Comparison of ENCODE assay signal across 18 cellular contexts in genomic region chr12:121318121-121318520, GRCh38. TPM values are rescaled to one million over a fixed set of nuclear protein-coding genes. Genes with fewer than 3 reads are reported as not detected.
DNase-seq lines count a peak whose midpoint lies in the region; ATAC-seq and TF ChIP-seq lines count a peak whose summit lies in the region.
"Had no signal": no experiment of that assay in that cellular context is flagged by ENCODE, and none has a peak within 500 bp of the region (broad histone marks: within the 10 kb centered on the region; RNA-seq: fewer than 3 reads in every experiment).

No MANE protein-coding gene starts in this region.

- H3K27ac ChIP-seq in neutrophil (peak overlapping the region; percentile 23), colonic mucosa (no peak overlapping the region)
- H3K27ac ChIP-seq: A549 had no signal

- H3K9me3 Mint-ChIP-seq in activated naive CD8-positive, alpha-beta T cell treated with anti-CD3 and anti-CD28 coated beads for 36 hours: no peaks in the 10 kb centered on the region
- H3K9me3 Mint-ChIP-seq in activated naive CD8-positive, alpha-beta T cell treated with anti-CD3 and anti-CD28 coated beads, Interleukin-2, amount 50 U/mL, for 24 hours: no peaks in the 10 kb centered on the region
- H3K9me3 Mint-ChIP-seq in activated naive CD8-positive, alpha-beta T cell treated with anti-CD3 and anti-CD28 coated beads, Interleukin-2, amount 10 ng/mL, durations not matched to agents 7 days and 5 days: no peaks in the 10 kb centered on the region
- H3K9me3 Mint-ChIP-seq: IgD-negative memory B cell had no signal

- intact Hi-C loops in colonic mucosa (cut with DNase I): no loop called here

- H3K4me1 ChIP-seq in neutrophil (ENCODE audit: control insufficient read depth in 1 of 2, insufficient read depth in 1 of 2, low read depth in 1 of 2, low read length in 1 of 2) (peaks cover 14 to 20% of the 10 kb centered on the region in 2 experiments), colonic mucosa (no peaks in the 10 kb centered on the region)
- H3K4me1 ChIP-seq: A549 had no signal

- ATAC-seq in activated naive CD8-positive, alpha-beta T cell treated with anti-CD3 and anti-CD28 coated beads, Interleukin-2, amount 50 U/mL, for 24 hours: no peak
- ATAC-seq in activated naive CD8-positive, alpha-beta T cell treated with anti-CD3 and anti-CD28 coated beads, Interleukin-2, amount 10 ng/mL, durations not matched to agents 7 days and 5 days (ENCODE audit: low read depth): no peak
- ATAC-seq: Panc1 had no signal

- H3K4me3 Mint-ChIP-seq in activated naive CD8-positive, alpha-beta T cell treated with anti-CD3 and anti-CD28 coated beads for 36 hours: no peak overlapping the region
- H3K4me3 Mint-ChIP-seq in activated naive CD8-positive, alpha-beta T cell treated with anti-CD3 and anti-CD28 coated beads, Interleukin-2, amount 50 U/mL, for 24 hours: no peak overlapping the region
- no peak overlapping the region for H3K4me3 Mint-ChIP-seq in activated naive CD8-positive, alpha-beta T cell treated with anti-CD3 and anti-CD28 coated beads, Interleukin-2, amount 10 ng/mL, durations not matched to agents 7 days and 5 days
- H3K4me3 Mint-ChIP-seq: B cell, IgD-negative memory B cell had no signal

- no peaks in the 10 kb centered on the region for H3K9me3 ChIP-seq in neutrophil
- no peaks in the 10 kb centered on the region for H3K9me3 ChIP-seq in colonic mucosa
- H3K9me3 ChIP-seq: A549, SK-N-SH had no signal

- peaks cover 9% of the 10 kb centered on the region for H3K36me3 ChIP-seq in neutrophil
- no peaks in the 10 kb centered on the region for H3K36me3 ChIP-seq in colonic mucosa

- H3K27me3 ChIP-seq in neutrophil (no peaks in the 10 kb centered on the region), colonic mucosa (no peaks in the 10 kb centered on the region)

- H3K27ac Mint-ChIP-seq in activated naive CD8-positive, alpha-beta T cell treated with anti-CD3 and anti-CD28 coated beads for 36 hours: peak overlapping the region; percentile 12
- no peak overlapping the region for H3K27ac Mint-ChIP-seq in activated naive CD8-positive, alpha-beta T cell treated with anti-CD3 and anti-CD28 coated beads, Interleukin-2, amount 50 U/mL, for 24 hours
- H3K27ac Mint-ChIP-seq in activated naive CD8-positive, alpha-beta T cell treated with anti-CD3 and anti-CD28 coated beads, Interleukin-2, amount 10 ng/mL, durations not matched to agents 7 days and 5 days: peak overlapping the region; percentile 3
- H3K27ac Mint-ChIP-seq: B cell, IgD-negative memory B cell had no signal

- peaks cover 22% of the 10 kb centered on the region for H3K4me1 Mint-ChIP-seq in activated naive CD8-positive, alpha-beta T cell treated with anti-CD3 and anti-CD28 coated beads for 36 hours
- H3K4me1 Mint-ChIP-seq in activated naive CD8-positive, alpha-beta T cell treated with anti-CD3 and anti-CD28 coated beads, Interleukin-2, amount 50 U/mL, for 24 hours: peaks cover 29% of the 10 kb centered on the region
- H3K4me1 Mint-ChIP-seq in activated naive CD8-positive, alpha-beta T cell treated with anti-CD3 and anti-CD28 coated beads, Interleukin-2, amount 10 ng/mL, durations not matched to agents 7 days and 5 days: peaks cover 8% of the 10 kb centered on the region

- no peaks in the 10 kb centered on the region for H3K27me3 Mint-ChIP-seq in activated naive CD8-positive, alpha-beta T cell treated with anti-CD3 and anti-CD28 coated beads for 36 hours
- H3K27me3 Mint-ChIP-seq in activated naive CD8-positive, alpha-beta T cell treated with anti-CD3 and anti-CD28 coated beads, Interleukin-2, amount 50 U/mL, for 24 hours: no peaks in the 10 kb centered on the region
- no peaks in the 10 kb centered on the region for H3K27me3 Mint-ChIP-seq in activated naive CD8-positive, alpha-beta T cell treated with anti-CD3 and anti-CD28 coated beads, Interleukin-2, amount 10 ng/mL, durations not matched to agents 7 days and 5 days
- H3K27me3 Mint-ChIP-seq: B cell, IgD-negative memory B cell had no signal

- no peak overlapping the region for H3K4me3 ChIP-seq in neutrophil (ENCODE audit: low read depth in 1 of 2, low read length in 1 of 2)
- H3K4me3 ChIP-seq in colonic mucosa: no peak overlapping the region
- H3K4me3 ChIP-seq: A549 had no signal

- H3K36me3 Mint-ChIP-seq in activated naive CD8-positive, alpha-beta T cell treated with anti-CD3 and anti-CD28 coated beads for 36 hours: peaks cover 35% of the 10 kb centered on the region
- peaks cover 40% of the 10 kb centered on the region for H3K36me3 Mint-ChIP-seq in activated naive CD8-positive, alpha-beta T cell treated with anti-CD3 and anti-CD28 coated beads, Interleukin-2, amount 50 U/mL, for 24 hours (ENCODE audit: low read depth)
- peaks cover 31% of the 10 kb centered on the region for H3K36me3 Mint-ChIP-seq in activated naive CD8-positive, alpha-beta T cell treated with anti-CD3 and anti-CD28 coated beads, Interleukin-2, amount 10 ng/mL, durations not matched to agents 7 days and 5 days

- POLR2A ChIA-PET in activated naive CD8-positive, alpha-beta T cell treated with anti-CD3 and anti-CD28 coated beads, Interleukin-2, amount 10 ng/mL, durations not matched to agents 7 days and 5 days (lab: Charles Lee): interaction anchor here (0.6 to 1.1 kb wide), 2 partner anchors 10 to 109 kb away, joined by 3 to 5 read pairs; no protein-coding TSS in a partner anchor

- H3K9ac ChIP-seq in colonic mucosa (ENCODE audit: low read depth in 2 of 2, low read length in 2 of 2): no peak overlapping the region
- H3K9ac ChIP-seq: SK-N-SH had no signal

- no peak for DNase-seq in activated naive CD8-positive, alpha-beta T cell treated with anti-CD3 and anti-CD28 coated beads for 36 hours
- DNase-seq in activated naive CD8-positive, alpha-beta T cell treated with anti-CD3 and anti-CD28 coated beads, Interleukin-2, amount 50 U/mL, for 24 hours: no peak
- no peak for DNase-seq in activated naive CD8-positive, alpha-beta T cell treated with anti-CD3 and anti-CD28 coated beads, Interleukin-2, amount 10 ng/mL, durations not matched to agents 7 days and 5 days
- no peak for DNase-seq in DMS 273 treated with DMSO at 0.1 percent for 48 hours (lab: John Stamatoyannopoulos, UW)
- DNase-seq in colonic mucosa: no peak
- no peak for DNase-seq in stimulated activated CD8-positive, alpha-beta memory T cell treated with anti-CD3 and anti-CD28 coated beads, Interleukin-4, amount 100 ng/mL, for 48 hours
- DNase-seq: DMS79, Karpas-422, NCI-H1694, NCI-H2081 treated with DMSO at 0.1 percent for 48 hours, NCI-H69, SIG-M5, SK-N-SH had no signal

- TF ChIP-seq CTCF in neutrophil (IDR thresholded peaks at IDR 0.05): no peak
- TF ChIP-seq CTCF in colonic mucosa (IDR thresholded peaks at IDR 0.05): no peak

RNA-seq across cellular contexts. Expression of gene CAMKK2, which starts 21.6 kb away (rescaled TPM):
- total RNA-seq in activated naive CD8-positive, alpha-beta T cell treated with anti-CD3 and anti-CD28 coated beads for 36 hours: 10 to 100 TPM; 37.6 to 38.6 TPM
- total RNA-seq in activated naive CD8-positive, alpha-beta T cell treated with anti-CD3 and anti-CD28 coated beads, Interleukin-2, amount 10 ng/mL, durations not matched to agents 7 days and 5 days: 10 to 100 TPM; 27.0 to 29.2 TPM
- total RNA-seq in colonic mucosa: 10 to 100 TPM; 34.3 to 44.0 TPM

RNA-seq across cellular contexts. Expression of gene ANAPC5, which starts 34.1 kb away (rescaled TPM):
- total RNA-seq in activated naive CD8-positive, alpha-beta T cell treated with anti-CD3 and anti-CD28 coated beads for 36 hours: 100 to 1,000 TPM; 130 to 138 TPM
- 100 to 1,000 TPM; 133 to 135 TPM for total RNA-seq in activated naive CD8-positive, alpha-beta T cell treated with anti-CD3 and anti-CD28 coated beads, Interleukin-2, amount 10 ng/mL, durations not matched to agents 7 days and 5 days
- total RNA-seq in colonic mucosa: 10 to 100 TPM; 70.6 to 86.2 TPM
